29 cellular contexts compared by ENCODE assay signal in genomic region chr12:97363693-97364092, GRCh38.
"Had no signal": no experiment of that assay in that cellular context is flagged by ENCODE, and none has a peak within 500 bp of the region (broad histone marks: within the 10 kb centered on the region; RNA-seq: fewer than 3 reads in every experiment).

No MANE protein-coding gene starts in this region.

- H3K36me3 ChIP-seq: colonic mucosa, esophagus muscularis mucosa, esophagus squamous epithelium, gastrocnemius medialis, gastroesophageal sphincter, heart left ventricle, heart right ventricle had no signal

- ATAC-seq: effector memory CD8-positive, alpha-beta T cell; esophagus mucosa; foreskin keratinocyte; gastrocnemius medialis; gastroesophageal sphincter; heart left ventricle; heart right ventricle had no signal

- H3K27ac ChIP-seq: colonic mucosa, coronary artery, dorsolateral prefrontal cortex, epithelial cell of prostate, esophagus muscularis mucosa, esophagus squamous epithelium, foreskin keratinocyte, gastrocnemius medialis, gastroesophageal sphincter, heart left ventricle, heart right ventricle had no signal

- H3K27me3 Mint-ChIP-seq: dendritic cell treated with granulocyte-macrophage colony-stimulating factor and Interleukin-4, amounts not matched to agents 40 ng/mL and 50 ng/mL, for 4 days had no signal

- FAIRE-seq: colon, endometrium, endothelial cell of umbilical vein, frontal cortex had no signal

- H3K27me3 ChIP-seq: colonic mucosa, esophagus muscularis mucosa, esophagus squamous epithelium, foreskin keratinocyte, gastrocnemius medialis, gastroesophageal sphincter, heart left ventricle had no signal

- DNase-seq: colonic mucosa; cortex of kidney; dermis blood vessel endothelial cell; dorsolateral prefrontal cortex; effector CD4-positive, alpha-beta T cell; effector CD8-positive, alpha-beta T cell; effector memory CD4-positive, alpha-beta T cell; effector memory CD8-positive, alpha-beta T cell; endodermal cell; erythroblast; esophagus squamous epithelium; foreskin fibroblast; foreskin keratinocyte; foreskin melanocyte; gastrocnemius medialis; glutamatergic neuron; head of caudate nucleus; heart left ventricle; heart right ventricle had no signal

- H3K9me3 Mint-ChIP-seq: dendritic cell treated with granulocyte-macrophage colony-stimulating factor and Interleukin-4, amounts not matched to agents 40 ng/mL and 50 ng/mL, for 4 days; effector memory CD8-positive, alpha-beta T cell; endodermal cell had no signal

- H3K27ac Mint-ChIP-seq: dendritic cell treated with granulocyte-macrophage colony-stimulating factor and Interleukin-4, amounts not matched to agents 40 ng/mL and 50 ng/mL, for 4 days; effector memory CD8-positive, alpha-beta T cell; endodermal cell had no signal

- H3K4me3 ChIP-seq: colonic mucosa, coronary artery, dorsolateral prefrontal cortex, esophagus muscularis mucosa, esophagus squamous epithelium, gastrocnemius medialis, gastroesophageal sphincter, heart left ventricle, heart right ventricle had no signal

- H3K9me3 ChIP-seq: colonic mucosa, esophagus muscularis mucosa, esophagus squamous epithelium, gastrocnemius medialis, gastroesophageal sphincter, heart left ventricle had no signal

- H3K4me3 Mint-ChIP-seq: dendritic cell treated with granulocyte-macrophage colony-stimulating factor and Interleukin-4, amounts not matched to agents 40 ng/mL and 50 ng/mL, for 4 days; effector memory CD8-positive, alpha-beta T cell; endodermal cell had no signal

- H3K4me1 ChIP-seq: colonic mucosa, esophagus muscularis mucosa, esophagus squamous epithelium, foreskin keratinocyte, gastrocnemius medialis, gastroesophageal sphincter, heart left ventricle, heart right ventricle had no signal
